8 cellular contexts compared by ENCODE assay signal in genomic region chr2:157438907-157439791, GRCh38. TPM values are rescaled to one million over a fixed set of nuclear protein-coding genes. Genes with fewer than 3 reads are reported as not detected.
A peak's percentile ranks its signal among the peaks of the same experiment; 100 is the strongest.
DNase-seq lines count a peak whose midpoint lies in the region; ATAC-seq, FAIRE-seq and TF ChIP-seq lines count a peak whose summit lies in the region.

No MANE protein-coding gene starts in this region.

- no peak for TF ChIP-seq POLR2A in GM12878 (IDR thresholded peaks at IDR 0.05; ENCODE audit: low read depth, low read length)

- no peak for TF ChIP-seq EP300 in GM12878 (IDR thresholded peaks at IDR 0.05; ENCODE audit: borderline replicate concordance in 1 of 2, control insufficient read depth in 1 of 2, low read depth in 2 of 2, low read length in 2 of 2)

- no peaks in the 10 kb centered on the region for H3K27me3 Mint-ChIP-seq in IgD-negative memory B cell
- H3K27me3 Mint-ChIP-seq in WTC11 (ENCODE audit: low read depth) = no peaks in the 10 kb centered on the region

- peak overlapping the region; percentile 99 for H3K9ac ChIP-seq in GM12878 (ENCODE audit: control insufficient read depth, insufficient read depth, low read length)

- H3K4me1 ChIP-seq in GM12878 (ENCODE audit: control insufficient read depth, insufficient read depth, low read length) = 0 out of 2 replicates have a peak, but pooled peaks cover 2% of the 10 kb centered on the region

- H3K4me1 Mint-ChIP-seq in IgD-negative memory B cell = peaks cover 41 to 51% (median 48%) of the 10 kb centered on the region in 3 donors
- no peaks in the 10 kb centered on the region for H3K4me1 Mint-ChIP-seq in WTC11

- peaks cover 21% of the 10 kb centered on the region for H3K36me3 Mint-ChIP-seq in IgD-negative memory B cell
- no peaks in the 10 kb centered on the region for H3K36me3 Mint-ChIP-seq in WTC11

- CTCF ChIA-PET in GM12878 (lab: Yijun Ruan, JAX) (interaction anchor here (0.7 to 14.2 kb wide), 19 partner anchors 8 to 137 kb away, joined by 3 to 208 read pairs (median 4); partner anchors contain the start of gene ERMN), WTC11 (lab: Charles Lee) (interaction anchor here (0.6 to 1.4 kb wide), 2 partner anchors 53 to 133 kb away, joined by 3 to 4 read pairs; no protein-coding TSS in a partner anchor)

- H4K20me1 ChIP-seq in GM12878 (ENCODE audit: control insufficient read depth, insufficient read depth) = no peaks in the 10 kb centered on the region

- RAD21 ChIA-PET in GM12878 (lab: Charles Lee; ENCODE audit: unreplicated experiment) = interaction anchor here (0.7 to 7.8 kb wide), 28 partner anchors 8 to 136 kb away, joined by 3 to 125 read pairs (median 12); partner anchors contain the start of gene ERMN

- H3K9me3 Mint-ChIP-seq in IgD-negative memory B cell (no peaks in the 10 kb centered on the region), WTC11 (no peaks in the 10 kb centered on the region)

- peak overlapping the region; percentile 98 for H3K27ac ChIP-seq in GM12878 (ENCODE audit: control insufficient read depth, insufficient read depth)

- no peak overlapping the region for H2AFZ ChIP-seq in GM12878 (ENCODE audit: control insufficient read depth, low read depth, low read length)

- SMC1A ChIA-PET in GM12878 (lab: Charles Lee; ENCODE audit: uncharacterized antibody, unreplicated experiment) = interaction anchor here (0.8 to 12.6 kb wide), 29 partner anchors 9 to 139 kb away, joined by 3 to 218 read pairs (median 6); partner anchors contain the start of gene ERMN

- in situ Hi-C loops in GM12878 (cut with MboI) = no loop called here

- FAIRE-seq in GM12878 (lab: Jason Lieb, UNC) = no peak

- peak overlapping the region; percentile 90 for H3K4me3 ChIP-seq in GM12878

- no peaks in the 10 kb centered on the region for H3K27me3 ChIP-seq in GM12878 (replicated peaks in 1 of 2; ENCODE audit: control insufficient read depth in 2 of 2, insufficient read depth in 2 of 2, low read length in 1 of 2)

- POLR2A ChIA-PET in GM12878 (lab: Charles Lee) (interaction anchor here (1.0 to 7.6 kb wide), 12 partner anchors 9 to 112 kb away, joined by 3 to 90 read pairs (median 12); no protein-coding TSS in a partner anchor), WTC11 (lab: Charles Lee) (no interaction called here)

- H3K9me3 ChIP-seq in GM12878 (replicated peaks; ENCODE audit: control insufficient read depth, insufficient read depth, low read length) = no peaks in the 10 kb centered on the region

- H3K36me3 ChIP-seq in GM12878 (ENCODE audit: control insufficient read depth in 2 of 2, insufficient read depth in 2 of 2, low read length in 1 of 2) = peaks cover 0 to 1% of the 10 kb centered on the region in 2 experiments; a peak in 2 of 4 replicates

- under 1% methylated on average over 11 of the region's 11 CpGs for WGBS in GM12878 (ENCODE audit: insufficient coverage, insufficient replicate concordance, low lambda C conversion rate, missing lambda C conversion rate)

- TF ChIP-seq CTCF in GM12878 (IDR thresholded peaks at IDR 0.05 in 2 of 3, conservative IDR thresholded peaks at IDR 0.05 in 1 of 3; ENCODE audit: control insufficient read depth in 2 of 3, extremely low read depth in 1 of 3, insufficient read depth in 1 of 3, low read depth in 3 of 3, low read length in 3 of 3) (no peak), WTC11 (IDR thresholded peaks at IDR 0.05) (no peak)

- intact Hi-C loops in GM12878 (cut with micrococcal nuclease; ENCODE audit: unreplicated experiment) = no loop called here

- H3K27ac Mint-ChIP-seq in IgD-negative memory B cell (peak overlapping the region; percentile 87 to 98 (median 98)), WTC11 (no peak overlapping the region)

- TF ChIP-seq RAD21 in GM12878 (IDR thresholded peaks at IDR 0.05; ENCODE audit: insufficient read depth, low read depth, low read length) = no peak

- H3K4me2 ChIP-seq in GM12878 (ENCODE audit: control insufficient read depth, insufficient read depth) = peak overlapping the region; percentile 90

- TSS peak; percentile 1 for BruUV-seq in GM12878 (replicated peaks; lab: Mats Ljungman, UMichigan)

- ATAC-seq in GM19395 (IDR thresholded peaks at IDR 0.05; ENCODE audit: unreplicated experiment) = peak; percentile 20
- peak; percentile 14 for ATAC-seq in GM12878
- peak; percentile 7 for ATAC-seq in stimulated activated naive CD8-positive, alpha-beta T cell treated with anti-CD3 and anti-CD28 coated beads, Interleukin-15, Interleukin-2, amounts not matched to agents 100 U/mL and 50 U/mL, for 24 hours
- no peak for ATAC-seq in WTC11

- peak; percentile 28 to 36 for DNase-seq in AML-193 (lab: John Stamatoyannopoulos, UW)
- no peak for DNase-seq in GM12878 (ENCODE audit: low read depth, low spot score)
- DNase-seq in stimulated activated naive CD8-positive, alpha-beta T cell treated with anti-CD3 and anti-CD28 coated beads, Interleukin-15, Interleukin-2, amounts not matched to agents 100 U/mL and 50 U/mL, for 24 hours = no peak
- no peak for DNase-seq in WTC11 (ENCODE audit: low spot score)
- no peak for DNase-seq in hepatic stellate cell (ENCODE audit: low spot score)
- DNase-seq in DMS53 treated with DMSO at 0.1 percent for 48 hours (lab: John Stamatoyannopoulos, UW; ENCODE audit: unreplicated experiment) = no peak

- H3K79me2 ChIP-seq in GM12878 (ENCODE audit: control insufficient read depth, insufficient read depth, low read length) = peaks cover 100% of the 10 kb centered on the region

- H3K4me3 Mint-ChIP-seq in IgD-negative memory B cell (peak overlapping the region; percentile 89 to 99 (median 98)), WTC11 (no peak overlapping the region)

TF ChIP-seq in GM12878, 131 proteins besides CTCF, POLR2A, EP300 and RAD21 (continues in another document):
- TF ChIP-seq MYC (IDR thresholded peaks at IDR 0.05; ENCODE audit: insufficient read depth, insufficient read length, insufficient replicate concordance, low read length, severe bottlenecking) (no peak), NR2C1 (IDR thresholded peaks at IDR 0.05) (no peak), ELK1 (IDR thresholded peaks at IDR 0.05; ENCODE audit: low read depth, low read length) (no peak), BMI1 (IDR thresholded peaks at IDR 0.05; ENCODE audit: borderline replicate concordance) (no peak), ATF3 (IDR thresholded peaks at IDR 0.05; ENCODE audit: borderline replicate concordance, extremely low read depth, low read depth, low read length) (no peak)

TF ChIP-seq in WTC11, 78 proteins besides CTCF, POLR2A, EP300 and RAD21:
- TF ChIP-seq ZNF425 (CRISPR knock-in tag; conservative IDR thresholded peaks at IDR 0.05) (no peak), MAX (CRISPR knock-in tag; IDR thresholded peaks at IDR 0.05) (no peak), IRF1 (CRISPR knock-in tag; IDR thresholded peaks at IDR 0.05) (no peak), CREM (CRISPR knock-in tag; IDR thresholded peaks at IDR 0.05) (no peak), ESRRA (CRISPR knock-in tag; IDR thresholded peaks at IDR 0.05; ENCODE audit: borderline replicate concordance) (no peak), TEAD1 (CRISPR knock-in tag; IDR thresholded peaks at IDR 0.05) (no peak), FOXK1 (CRISPR knock-in tag; IDR thresholded peaks at IDR 0.05) (no peak), ZNF232 (CRISPR knock-in tag; IDR thresholded peaks at IDR 0.05) (no peak), CREB1 (CRISPR knock-in tag; IDR thresholded peaks at IDR 0.05) (no peak)

RNA-seq across cellular contexts. Expression of gene CYTIP, which starts 4.7 kb away (rescaled TPM):
- polyA plus RNA-seq in IgD-negative memory B cell (83.6 TPM), GM12878 (2011; rRNA removed) (178 and 213 TPM in 2 replicates), GM12878 (2014; fragmentation: Illumina TruSeq; extraction: Trizol) (71.4 and 99.2 TPM in 2 replicates), GM12878 (2014; fragmentation: Nextera tagmentation; extraction: Ambion mirVana) (10 to 100 TPM; 71.6 to 75.4 TPM), GM12878 (2014; rRNA removed) (51.2 and 55.1 TPM in 2 replicates), GM12878 (2016; fragmentation: Nextera tagmentation; extraction: Ambion mirVana) (10 to 100 TPM; 73.2 to 76.5 TPM)
- 245 and 264 TPM in 2 replicates for total RNA-seq in GM12878 (2013; cell fraction: nucleolus; rRNA removed)
- total RNA-seq in GM12878 (2014; rRNA removed) (73.6 and 74.4 TPM in 2 replicates), GM12878 (2014; rRNA removed; fragmentation: Illumina TruSeq; extraction: Trizol) (94.2 and 97.1 TPM in 2 replicates), GM12878 (2021) (63.7 and 64.9 TPM in 2 replicates), WTC11 (2021) (0.66 to 1.2 TPM (median 0.89 TPM) in 3 replicates)
- polyA plus RNA-seq in GM12878 (2011; ENCODE audit: low read depth) = 86.9 TPM
- polyA plus RNA-seq in GM12878 (2011; cell fraction: cytosol; rRNA removed) = 88.3 and 124 TPM in 2 replicates
- polyA plus RNA-seq in GM12878 (2011; cell fraction: nucleus; rRNA removed) = 57.7 and 73.8 TPM in 2 replicates
- polyA plus RNA-seq in GM12878 (2012) = 92.3 and 147 TPM in 2 replicates
- 173 and 213 TPM in 2 replicates for polyA minus RNA-seq in GM12878 (2011; rRNA and poly(A)+ RNA removed)
- 103 TPM in 2 replicates for polyA minus RNA-seq in GM12878 (2011; cell fraction: cytosol; rRNA and poly(A)+ RNA removed)
- polyA minus RNA-seq in GM12878 (2011; cell fraction: nucleus; rRNA and poly(A)+ RNA removed) = 449 and 546 TPM in 2 replicates

Comparison
In these comparisons a context has a peak if more than half of its experiments do, and no peak if none do; other contexts are left out.
1. DNase-seq: peak in AML-193 (2 of 2); none in GM12878 (single experiment), stimulated activated naive CD8-positive, alpha-beta T cell treated with anti-CD3 and anti-CD28 coated beads, Interleukin-15, Interleukin-2, amounts not matched to agents 100 U/mL and 50 U/mL, for 24 hours (single experiment), WTC11 (single experiment), hepatic stellate cell (single experiment) and DMS53 treated with DMSO at 0.1 percent for 48 hours (single experiment).
2. RNA of gene CYTIP, which starts 4.7 kb away (total RNA-seq): 63.7 to 264 TPM in GM12878; 0.66 to 1.2 TPM in WTC11; every median in the first group is over 10 times any median in the second.